ENCODE assay signal across 13 cellular contexts in the genomic region with DNA sequence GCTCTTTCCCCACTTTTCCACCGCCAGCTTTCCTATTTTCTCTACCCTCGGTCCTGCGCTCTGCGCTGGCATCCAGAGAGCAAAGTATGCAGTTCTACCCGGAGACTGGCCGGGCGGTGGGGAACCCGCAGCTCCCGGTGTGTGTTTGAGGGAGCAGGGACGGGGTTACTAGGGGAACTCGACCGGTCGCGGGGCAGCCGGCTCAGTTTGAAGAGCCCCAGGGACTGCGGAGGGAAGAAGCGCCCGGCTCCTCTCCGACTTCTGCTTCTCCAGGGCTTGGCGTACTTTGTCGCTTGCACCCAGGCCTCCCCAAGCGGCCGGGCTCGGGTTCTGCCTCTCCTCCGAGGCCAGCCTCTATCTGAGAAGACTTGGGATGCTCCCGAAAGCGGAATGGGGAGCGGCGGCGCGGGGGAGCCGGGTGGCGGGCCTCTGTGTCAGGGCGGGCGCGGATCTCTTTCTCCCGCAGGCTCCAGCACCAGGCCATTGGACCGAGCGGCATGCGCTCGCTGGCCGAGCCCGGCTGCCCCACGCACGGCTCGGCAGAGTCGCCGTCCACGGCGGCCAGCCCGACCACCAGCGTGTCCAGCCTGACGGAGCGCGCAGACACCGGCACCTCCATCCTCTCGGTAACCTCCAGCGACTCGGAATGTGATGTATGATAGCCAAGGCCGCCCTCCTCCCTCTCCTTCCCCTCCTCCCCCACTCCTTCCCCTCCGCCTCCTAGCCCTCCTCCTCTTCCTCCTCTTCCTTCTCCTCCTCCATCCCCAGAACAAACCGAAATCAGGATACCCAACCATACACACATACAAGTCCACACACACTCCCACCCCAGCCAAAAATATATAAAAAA. TPM values are rescaled to one million over a fixed set of nuclear protein-coding genes. Genes with fewer than 3 reads are reported as not detected.
DNase-seq lines count a peak whose midpoint lies in the region; ATAC-seq, FAIRE-seq and TF ChIP-seq lines count a peak whose summit lies in the region.
"Had no signal": no experiment of that assay in that cellular context is flagged by ENCODE, and none has a peak within 500 bp of the region (broad histone marks: within the 10 kb centered on the region; RNA-seq: fewer than 3 reads in every experiment).

No MANE protein-coding gene starts in this region.

- no peaks in the 10 kb centered on the region for H3K9me3 ChIP-seq in K562 (replicated peaks; ENCODE audit: control insufficient read depth, insufficient read depth, low read depth, low read length)
- no peaks in the 10 kb centered on the region for H3K9me3 ChIP-seq in mesenchymal stem cell (ENCODE audit: control insufficient read depth, low read length)
- H3K9me3 ChIP-seq in tibial artery, result no peaks in the 10 kb centered on the region
- H3K9me3 ChIP-seq: esophagus squamous epithelium, psoas muscle, SJSA1 had no signal

- H3K4me1 ChIP-seq in K562 (replicated peaks in 1 of 2; ENCODE audit: control insufficient read depth in 2 of 2, insufficient read depth in 2 of 2, low read length in 2 of 2) (peaks cover 0 to 12% of the 10 kb centered on the region in 2 experiments; a peak in 3 of 5 replicates), mesenchymal stem cell (ENCODE audit: control insufficient read depth, insufficient read depth, low read depth, low read length) (peaks cover 30% of the 10 kb centered on the region), tibial artery (peaks cover 0 to 40% (median 31%) of the 10 kb centered on the region in 4 donors)

- H3K9ac ChIP-seq in K562 (ENCODE audit: insufficient read depth in 1 of 2, low read depth in 2 of 2, low read length in 2 of 2) (no peak overlapping the region), mesenchymal stem cell (ENCODE audit: low read length) (no peak overlapping the region)

- no peak for TF ChIP-seq POLR2A in K562 (conservative IDR thresholded peaks at IDR 0.05)

- FAIRE-seq in K562 (lab: Jason Lieb, UNC), result no peak

- H3K4me1 Mint-ChIP-seq in activated naive CD4-positive, alpha-beta T cell treated with anti-CD3 and anti-CD28 coated beads for 36 hours (ENCODE audit: low read depth), result peaks cover 44% of the 10 kb centered on the region

- H3K9me1 ChIP-seq in K562 (ENCODE audit: control insufficient read depth, insufficient read depth, low read length), result no peaks in the 10 kb centered on the region

- H3K4ac ChIP-seq in mesenchymal stem cell (ENCODE audit: low read depth in 1 of 2, low read length in 2 of 2), result no peak overlapping the region

- no peak for ATAC-seq in K562
- no peak for ATAC-seq in GM19324 (IDR thresholded peaks at IDR 0.05; ENCODE audit: low FRiP score, unreplicated experiment)

- no peak for DNase-seq in activated naive CD4-positive, alpha-beta T cell treated with anti-CD3 and anti-CD28 coated beads for 36 hours
- DNase-seq in activated naive CD4-positive, alpha-beta T cell treated with Interleukin-2 at 50 U/mL for 16 hours, result no peak
- DNase-seq in K562 (ENCODE audit: extremely low read depth in 1 of 4, low spot score in 3 of 4) (no peak), mesenchymal stem cell (no peak), tibial artery (no peak), NCI-H1105 treated with DMSO at 0.1 percent for 48 hours (lab: John Stamatoyannopoulos, UW) (no peak), SHP77 (lab: John Stamatoyannopoulos, UW) (no peak)
- DNase-seq: activated CD4-positive, alpha-beta memory T cell treated with anti-CD3 and anti-CD28 coated beads, Interleukin-2, amount 10 ng/mL, durations not matched to agents 7 days and 5 days; esophagus squamous epithelium; kidney glomerular epithelial cell had no signal

- H3K79me2 ChIP-seq in K562 (ENCODE audit: control insufficient read depth, insufficient read depth, low read length), result no peaks in the 10 kb centered on the region

- H3K27ac ChIP-seq in K562 (ENCODE audit: extremely low read depth, low read depth, low read length), result no peak overlapping the region
- no peak overlapping the region for H3K27ac ChIP-seq in mesenchymal stem cell (ENCODE audit: low read length, poor library complexity, severe bottlenecking)
- H3K27ac ChIP-seq in tibial artery, result no peak overlapping the region
- H3K27ac ChIP-seq: esophagus squamous epithelium, psoas muscle, SJSA1 had no signal

- H3K27ac Mint-ChIP-seq in activated naive CD4-positive, alpha-beta T cell treated with anti-CD3 and anti-CD28 coated beads for 36 hours, result no peak overlapping the region
- H3K27ac Mint-ChIP-seq: activated CD4-positive, alpha-beta memory T cell treated with anti-CD3 and anti-CD28 coated beads, Interleukin-2, amount 10 ng/mL, durations not matched to agents 7 days and 5 days had no signal

- no peak overlapping the region for H3K14ac ChIP-seq in mesenchymal stem cell (ENCODE audit: low read length in 2 of 2)

- H3K27me3 Mint-ChIP-seq in activated naive CD4-positive, alpha-beta T cell treated with anti-CD3 and anti-CD28 coated beads for 36 hours (ENCODE audit: low read depth), result peaks cover 86% of the 10 kb centered on the region

- H2BK120ac ChIP-seq in mesenchymal stem cell (ENCODE audit: low read depth, low read length), result no peak overlapping the region

- H3K4me3 ChIP-seq in K562, result no peak overlapping the region
- peak overlapping the region in 1 of 2 experiments; percentile 55 for H3K4me3 ChIP-seq in mesenchymal stem cell (ENCODE audit: insufficient read depth in 1 of 2, low read depth in 1 of 2, low read length in 2 of 2)
- H3K4me3 ChIP-seq in tibial artery, result peak overlapping the region; percentile 14 to 36
- H3K4me3 ChIP-seq: psoas muscle, SJSA1 had no signal

- H2BK15ac ChIP-seq in mesenchymal stem cell (ENCODE audit: low read depth, poor library complexity, severe bottlenecking), result no peak overlapping the region

- no peak overlapping the region for H2BK12ac ChIP-seq in mesenchymal stem cell (ENCODE audit: low read length in 2 of 2)

- no peak for TF ChIP-seq EP300 in K562 (IDR thresholded peaks at IDR 0.05; ENCODE audit: low read length)

- H3K4me3 Mint-ChIP-seq in activated naive CD4-positive, alpha-beta T cell treated with anti-CD3 and anti-CD28 coated beads for 36 hours, result peak overlapping the region; percentile 18
- H3K4me3 Mint-ChIP-seq: activated CD4-positive, alpha-beta memory T cell treated with anti-CD3 and anti-CD28 coated beads, Interleukin-2, amount 10 ng/mL, durations not matched to agents 7 days and 5 days had no signal

- POLR2A ChIA-PET in K562 (lab: Yijun Ruan, JAX), result no interaction called here

- no peaks in the 10 kb centered on the region for H3K36me3 Mint-ChIP-seq in activated naive CD4-positive, alpha-beta T cell treated with anti-CD3 and anti-CD28 coated beads for 36 hours (ENCODE audit: low read depth)

- no peak overlapping the region for H3K23ac ChIP-seq in mesenchymal stem cell (ENCODE audit: low read length in 2 of 2)

- TF ChIP-seq RAD21 in K562 (CRISPR knock-in tag; conservative IDR thresholded peaks at IDR 0.05 in 1 of 2, IDR thresholded peaks at IDR 0.05 in 1 of 2), result no peak

- H3K9me3 Mint-ChIP-seq in activated naive CD4-positive, alpha-beta T cell treated with anti-CD3 and anti-CD28 coated beads for 36 hours, result no peaks in the 10 kb centered on the region
- H3K9me3 Mint-ChIP-seq: activated CD4-positive, alpha-beta memory T cell treated with anti-CD3 and anti-CD28 coated beads, Interleukin-2, amount 10 ng/mL, durations not matched to agents 7 days and 5 days had no signal

- intact Hi-C loops in activated naive CD4-positive, alpha-beta T cell treated with anti-CD3 and anti-CD28 coated beads for 36 hours (cut with micrococcal nuclease), result loop anchor here (5.0 kb wide), 2 partner anchors 142 to 327 kb away; no protein-coding TSS in a partner anchor
- intact Hi-C loops in K562 (cut with micrococcal nuclease) (no loop called here), tibial artery (cut with DNase I; ENCODE audit: low total_unique reads) (no loop called here)

- TF ChIP-seq CTCF in K562 (IDR thresholded peaks at IDR 0.05 in 2 of 3, conservative IDR thresholded peaks at IDR 0.05 in 1 of 3; ENCODE audit: insufficient read depth in 2 of 3, low read depth in 1 of 3, low read length in 3 of 3) (no peak), tibial artery (IDR thresholded peaks at IDR 0.05) (no peak)

- H2BK5ac ChIP-seq in mesenchymal stem cell (ENCODE audit: low read depth, low read length, poor library complexity, severe bottlenecking), result no peak overlapping the region

- in situ Hi-C loops in K562 (cut with MboI), result loop anchor here (10.0 kb wide), 1 partner anchor 460 kb away; no protein-coding TSS in a partner anchor

- H3K18ac ChIP-seq in mesenchymal stem cell (ENCODE audit: low read depth in 1 of 2, low read length in 2 of 2), result no peak overlapping the region

- H3K79me1 ChIP-seq in mesenchymal stem cell (replicated peaks; ENCODE audit: low read length, poor library complexity, severe bottlenecking), result no peaks in the 10 kb centered on the region

- BruUV-seq in K562 (replicated peaks; lab: Mats Ljungman, UMichigan), result no TSS peak

- no peaks in the 10 kb centered on the region; the same call in 1 of the 2 replicates for H4K20me1 ChIP-seq in K562 (replicated peaks; ENCODE audit: control insufficient read depth, insufficient read depth, low read length)

- peaks cover 32 to 84% of the 10 kb centered on the region in 2 experiments; a peak in 3 of 5 replicates for H3K27me3 ChIP-seq in K562 (ENCODE audit: control insufficient read depth in 2 of 2, insufficient read depth in 2 of 2, low read length in 2 of 2)
- peaks cover 96 to 98% of the 10 kb centered on the region in 2 experiments for H3K27me3 ChIP-seq in mesenchymal stem cell (ENCODE audit: control insufficient read depth in 1 of 2, insufficient read depth in 1 of 2, low read length in 2 of 2)
- H3K27me3 ChIP-seq in tibial artery, result peaks cover 0 to 96% of the 10 kb centered on the region in 2 donors

- no peak overlapping the region for H4K91ac ChIP-seq in mesenchymal stem cell (ENCODE audit: low read length)

- H4K8ac ChIP-seq in mesenchymal stem cell (ENCODE audit: low read length), result no peak overlapping the region

- WGBS in K562 (ENCODE audit: insufficient coverage, low coverage, missing lambda C conversion rate), result 32% methylated on average over 23 of the region's 62 CpGs
- WGBS in mesenchymal stem cell, result 2% methylated on average over 60 of the region's 62 CpGs

- CTCF ChIA-PET in activated naive CD4-positive, alpha-beta T cell treated with anti-CD3 and anti-CD28 coated beads for 36 hours (lab: Charles Lee), result interaction anchor here (0.8 kb wide), 1 partner anchor 13 kb away, joined by 4 read pairs; no protein-coding TSS in a partner anchor
- CTCF ChIA-PET in K562 (lab: Yijun Ruan, JAX; ENCODE audit: low intra/inter-chr PET ratio), result no interaction called here

- H3K4me2 ChIP-seq in K562 (ENCODE audit: insufficient read depth, low read length), result no peak overlapping the region
- peak overlapping the region; percentile 47 for H3K4me2 ChIP-seq in mesenchymal stem cell (ENCODE audit: low read length, poor library complexity, severe bottlenecking)

- no peak overlapping the region for H2AFZ ChIP-seq in K562 (ENCODE audit: low read depth, low read length)
- no peak overlapping the region for H2AFZ ChIP-seq in mesenchymal stem cell (ENCODE audit: low read depth, low read length)

- H3K36me3 ChIP-seq in K562 (ENCODE audit: control insufficient read depth, insufficient read depth, low read length) (no peaks in the 10 kb centered on the region), mesenchymal stem cell (ENCODE audit: control insufficient read depth in 1 of 2, insufficient read depth in 2 of 2, low read depth in 1 of 2, low read length in 2 of 2) (no peaks in the 10 kb centered on the region), tibial artery (no peaks in the 10 kb centered on the region)
- H3K36me3 ChIP-seq: esophagus squamous epithelium, SJSA1 had no signal

- no peak overlapping the region for H2AK5ac ChIP-seq in mesenchymal stem cell (ENCODE audit: low read length, severe bottlenecking)

RNA-seq across cellular contexts. Expression of gene SIX3, which starts 2.8 kb away (rescaled TPM):
- total RNA-seq in activated naive CD4-positive, alpha-beta T cell treated with anti-CD3 and anti-CD28 coated beads for 36 hours, result not detected
- total RNA-seq in K562 (2011; cell fraction: chromatin; rRNA removed; ENCODE audit: low replicate concordance), result not detected in 2 replicates
- not detected in 2 replicates for total RNA-seq in K562 (2011; cell fraction: nucleolus; rRNA removed)
- total RNA-seq in K562 (2011; cell fraction: nucleoplasm; rRNA removed), result not detected in 2 replicates
- total RNA-seq in K562 (2014; rRNA removed) (not detected in 2 replicates), K562 (2014; rRNA removed; fragmentation: Illumina TruSeq; extraction: Trizol) (not detected in 2 replicates), K562 (2015; rRNA removed; fragmentation: Illumina TruSeq; extraction: Trizol) (not detected in 2 replicates), K562 (2021) (not detected in 2 replicates)
- polyA plus RNA-seq in K562 (2011; rRNA removed) (not detected in 2 replicates), K562 (2014; fragmentation: Illumina TruSeq; extraction: Trizol) (not detected in 2 replicates), K562 (2014; fragmentation: Nextera tagmentation; extraction: Ambion mirVana) (not detected), K562 (2014; rRNA removed) (not detected in 2 replicates)
- not detected in 2 replicates for polyA plus RNA-seq in K562 (2011; cell fraction: cytosol; rRNA removed)
- not detected in 2 replicates for polyA plus RNA-seq in K562 (2011; cell fraction: nucleus; rRNA removed)
- not detected in 2 replicates for polyA plus RNA-seq in K562 (2012)
- not detected in 2 replicates for polyA minus RNA-seq in K562 (2011; rRNA and poly(A)+ RNA removed)
- not detected in 2 replicates for polyA minus RNA-seq in K562 (2011; cell fraction: cytosol; rRNA and poly(A)+ RNA removed)
- not detected in 2 replicates for polyA minus RNA-seq in K562 (2011; cell fraction: nucleus; rRNA and poly(A)+ RNA removed)
- not detected for polyA plus RNA-seq in mesenchymal stem cell (2013, experiment 1 of 2)
- polyA plus RNA-seq in mesenchymal stem cell (2013, experiment 2 of 2), result not detected
- total RNA-seq: esophagus squamous epithelium, SJSA1 had no signal
